In genomic region chr16:46895399-46896313, GRCh38 we compare ENCODE assay signal across 1 cellular context.
TF ChIP-seq lines count a peak whose summit lies in the region.

No MANE protein-coding gene starts in this region.

TF ChIP-seq in HepG2, 621 proteins besides CTCF, POLR2A, EP300 and RAD21 (continued from another document and continues in another):
- TF ChIP-seq, protein P1, sequence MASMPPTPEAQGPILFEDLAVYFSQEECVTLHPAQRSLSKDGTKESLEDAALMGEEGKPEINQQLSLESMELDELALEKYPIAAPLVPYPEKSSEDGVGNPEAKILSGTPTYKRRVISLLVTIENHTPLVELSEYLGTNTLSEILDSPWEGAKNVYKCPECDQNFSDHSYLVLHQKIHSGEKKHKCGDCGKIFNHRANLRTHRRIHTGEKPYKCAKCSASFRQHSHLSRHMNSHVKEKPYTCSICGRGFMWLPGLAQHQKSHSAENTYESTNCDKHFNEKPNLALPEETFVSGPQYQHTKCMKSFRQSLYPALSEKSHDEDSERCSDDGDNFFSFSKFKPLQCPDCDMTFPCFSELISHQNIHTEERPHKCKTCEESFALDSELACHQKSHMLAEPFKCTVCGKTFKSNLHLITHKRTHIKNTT (CRISPR knock-in tag; IDR thresholded peaks at IDR 0.05) = 0 out of 2 replicates have a peak, but pooled peaks have one; percentile 51
- peak; percentile 87 for TF ChIP-seq SPEN (CRISPR knock-in tag; IDR thresholded peaks at IDR 0.05; ENCODE audit: low read depth)
- TF ChIP-seq HNF4G (IDR thresholded peaks at IDR 0.05; ENCODE audit: borderline replicate concordance, low read depth, low read length) = peak; percentile 87
- TF ChIP-seq HNF4G (CRISPR knock-in tag; IDR thresholded peaks at IDR 0.05; ENCODE audit: borderline replicate concordance, low read depth) = peak; percentile 84
- 0 out of 2 replicates have a peak, but pooled peaks have one; percentile 46 for TF ChIP-seq NRL (CRISPR knock-in tag; IDR thresholded peaks at IDR 0.05; ENCODE audit: borderline replicate concordance)
- TF ChIP-seq JUN (CRISPR knock-in tag; IDR thresholded peaks at IDR 0.05) = peak; percentile 13; the same call in 1 of the 2 replicates
- 0 out of 2 replicates have a peak, but pooled peaks have one; percentile 39 for TF ChIP-seq NFKBIZ (CRISPR knock-in tag; IDR thresholded peaks at IDR 0.05)
- peak; percentile 78 for TF ChIP-seq ZNF891 (CRISPR knock-in tag; IDR thresholded peaks at IDR 0.05)
- TF ChIP-seq THYN1 (CRISPR knock-in tag; IDR thresholded peaks at IDR 0.05; ENCODE audit: borderline replicate concordance, low read depth) = no peak
- peak; percentile 72 for TF ChIP-seq ATF1 (CRISPR knock-in tag; IDR thresholded peaks at IDR 0.05)
- TF ChIP-seq ZBTB42 (CRISPR knock-in tag; IDR thresholded peaks at IDR 0.05) = 0 out of 2 replicates have a peak, but pooled peaks have one; percentile 68
- TF ChIP-seq, protein P2, sequence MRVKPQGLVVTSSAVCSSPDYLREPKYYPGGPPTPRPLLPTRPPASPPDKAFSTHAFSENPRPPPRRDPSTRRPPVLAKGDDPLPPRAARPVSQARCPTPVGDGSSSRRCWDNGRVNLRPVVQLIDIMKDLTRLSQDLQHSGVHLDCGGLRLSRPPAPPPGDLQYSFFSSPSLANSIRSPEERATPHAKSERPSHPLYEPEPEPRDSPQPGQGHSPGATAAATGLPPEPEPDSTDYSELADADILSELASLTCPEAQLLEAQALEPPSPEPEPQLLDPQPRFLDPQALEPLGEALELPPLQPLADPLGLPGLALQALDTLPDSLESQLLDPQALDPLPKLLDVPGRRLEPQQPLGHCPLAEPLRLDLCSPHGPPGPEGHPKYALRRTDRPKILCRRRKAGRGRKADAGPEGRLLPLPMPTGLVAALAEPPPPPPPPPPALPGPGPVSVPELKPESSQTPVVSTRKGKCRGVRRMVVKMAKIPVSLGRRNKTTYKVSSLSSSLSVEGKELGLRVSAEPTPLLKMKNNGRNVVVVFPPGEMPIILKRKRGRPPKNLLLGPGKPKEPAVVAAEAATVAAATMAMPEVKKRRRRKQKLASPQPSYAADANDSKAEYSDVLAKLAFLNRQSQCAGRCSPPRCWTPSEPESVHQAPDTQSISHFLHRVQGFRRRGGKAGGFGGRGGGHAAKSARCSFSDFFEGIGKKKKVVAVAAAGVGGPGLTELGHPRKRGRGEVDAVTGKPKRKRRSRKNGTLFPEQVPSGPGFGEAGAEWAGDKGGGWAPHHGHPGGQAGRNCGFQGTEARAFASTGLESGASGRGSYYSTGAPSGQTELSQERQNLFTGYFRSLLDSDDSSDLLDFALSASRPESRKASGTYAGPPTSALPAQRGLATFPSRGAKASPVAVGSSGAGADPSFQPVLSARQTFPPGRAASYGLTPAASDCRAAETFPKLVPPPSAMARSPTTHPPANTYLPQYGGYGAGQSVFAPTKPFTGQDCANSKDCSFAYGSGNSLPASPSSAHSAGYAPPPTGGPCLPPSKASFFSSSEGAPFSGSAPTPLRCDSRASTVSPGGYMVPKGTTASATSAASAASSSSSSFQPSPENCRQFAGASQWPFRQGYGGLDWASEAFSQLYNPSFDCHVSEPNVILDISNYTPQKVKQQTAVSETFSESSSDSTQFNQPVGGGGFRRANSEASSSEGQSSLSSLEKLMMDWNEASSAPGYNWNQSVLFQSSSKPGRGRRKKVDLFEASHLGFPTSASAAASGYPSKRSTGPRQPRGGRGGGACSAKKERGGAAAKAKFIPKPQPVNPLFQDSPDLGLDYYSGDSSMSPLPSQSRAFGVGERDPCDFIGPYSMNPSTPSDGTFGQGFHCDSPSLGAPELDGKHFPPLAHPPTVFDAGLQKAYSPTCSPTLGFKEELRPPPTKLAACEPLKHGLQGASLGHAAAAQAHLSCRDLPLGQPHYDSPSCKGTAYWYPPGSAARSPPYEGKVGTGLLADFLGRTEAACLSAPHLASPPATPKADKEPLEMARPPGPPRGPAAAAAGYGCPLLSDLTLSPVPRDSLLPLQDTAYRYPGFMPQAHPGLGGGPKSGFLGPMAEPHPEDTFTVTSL (CRISPR knock-in tag; IDR thresholded peaks at IDR 0.05; ENCODE audit: borderline replicate concordance) = peak; percentile 96
- TF ChIP-seq SSRP1 (CRISPR knock-in tag; IDR thresholded peaks at IDR 0.05) = peak; percentile 6; the same call in 1 of the 2 replicates
- peak; percentile 81; the same call in 1 of the 2 replicates for TF ChIP-seq ZNF709 (CRISPR knock-in tag; IDR thresholded peaks at IDR 0.05)
- TF ChIP-seq SAFB2 (CRISPR knock-in tag; IDR thresholded peaks at IDR 0.05; ENCODE audit: borderline replicate concordance, low read depth) = peak; percentile 41; the same call in 1 of the 2 replicates
- peak; percentile 60; the same call in 1 of the 2 replicates for TF ChIP-seq ZBTB21 (CRISPR knock-in tag; IDR thresholded peaks at IDR 0.05)
- peak; percentile 90 for TF ChIP-seq TBL1XR1 (IDR thresholded peaks at IDR 0.05; ENCODE audit: borderline replicate concordance, low read length, partially characterized antibody)
- no peak for TF ChIP-seq PHB2 (IDR thresholded peaks at IDR 0.05; ENCODE audit: partially characterized antibody)
- TF ChIP-seq DMAP1 (CRISPR knock-in tag; IDR thresholded peaks at IDR 0.05) = peak; percentile 34; the same call in 1 of the 2 replicates
- TF ChIP-seq PHF21A (CRISPR knock-in tag; IDR thresholded peaks at IDR 0.05) = peak; percentile 98
- peak; percentile 27; the same call in 1 of the 2 replicates for TF ChIP-seq SMC3 (IDR thresholded peaks at IDR 0.05; ENCODE audit: low read length)
- TF ChIP-seq, protein P3, sequence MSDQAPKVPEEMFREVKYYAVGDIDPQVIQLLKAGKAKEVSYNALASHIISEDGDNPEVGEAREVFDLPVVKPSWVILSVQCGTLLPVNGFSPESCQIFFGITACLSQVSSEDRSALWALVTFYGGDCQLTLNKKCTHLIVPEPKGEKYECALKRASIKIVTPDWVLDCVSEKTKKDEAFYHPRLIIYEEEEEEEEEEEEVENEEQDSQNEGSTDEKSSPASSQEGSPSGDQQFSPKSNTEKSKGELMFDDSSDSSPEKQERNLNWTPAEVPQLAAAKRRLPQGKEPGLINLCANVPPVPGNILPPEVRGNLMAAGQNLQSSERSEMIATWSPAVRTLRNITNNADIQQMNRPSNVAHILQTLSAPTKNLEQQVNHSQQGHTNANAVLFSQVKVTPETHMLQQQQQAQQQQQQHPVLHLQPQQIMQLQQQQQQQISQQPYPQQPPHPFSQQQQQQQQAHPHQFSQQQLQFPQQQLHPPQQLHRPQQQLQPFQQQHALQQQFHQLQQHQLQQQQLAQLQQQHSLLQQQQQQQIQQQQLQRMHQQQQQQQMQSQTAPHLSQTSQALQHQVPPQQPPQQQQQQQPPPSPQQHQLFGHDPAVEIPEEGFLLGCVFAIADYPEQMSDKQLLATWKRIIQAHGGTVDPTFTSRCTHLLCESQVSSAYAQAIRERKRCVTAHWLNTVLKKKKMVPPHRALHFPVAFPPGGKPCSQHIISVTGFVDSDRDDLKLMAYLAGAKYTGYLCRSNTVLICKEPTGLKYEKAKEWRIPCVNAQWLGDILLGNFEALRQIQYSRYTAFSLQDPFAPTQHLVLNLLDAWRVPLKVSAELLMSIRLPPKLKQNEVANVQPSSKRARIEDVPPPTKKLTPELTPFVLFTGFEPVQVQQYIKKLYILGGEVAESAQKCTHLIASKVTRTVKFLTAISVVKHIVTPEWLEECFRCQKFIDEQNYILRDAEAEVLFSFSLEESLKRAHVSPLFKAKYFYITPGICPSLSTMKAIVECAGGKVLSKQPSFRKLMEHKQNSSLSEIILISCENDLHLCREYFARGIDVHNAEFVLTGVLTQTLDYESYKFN (CRISPR knock-in tag; conservative IDR thresholded peaks at IDR 0.05) = peak; percentile 96
- TF ChIP-seq CEBPB (IDR thresholded peaks at IDR 0.05; ENCODE audit: borderline replicate concordance, low read depth, low read length) = peak; percentile 49; the same call in 1 of the 2 replicates
- no peak for TF ChIP-seq ZNF513 (CRISPR knock-in tag; conservative IDR thresholded peaks at IDR 0.05)
- peak; percentile 71 for TF ChIP-seq HNF1A (IDR thresholded peaks at IDR 0.05; ENCODE audit: low read depth)
- peak; percentile 87; the same call in 1 of the 2 replicates for TF ChIP-seq HNF1A (CRISPR knock-in tag; IDR thresholded peaks at IDR 0.05; ENCODE audit: borderline replicate concordance)
- no peak for TF ChIP-seq TCF7L2 (IDR thresholded peaks at IDR 0.05; ENCODE audit: low read depth, low read length)
- TF ChIP-seq, protein P4, sequence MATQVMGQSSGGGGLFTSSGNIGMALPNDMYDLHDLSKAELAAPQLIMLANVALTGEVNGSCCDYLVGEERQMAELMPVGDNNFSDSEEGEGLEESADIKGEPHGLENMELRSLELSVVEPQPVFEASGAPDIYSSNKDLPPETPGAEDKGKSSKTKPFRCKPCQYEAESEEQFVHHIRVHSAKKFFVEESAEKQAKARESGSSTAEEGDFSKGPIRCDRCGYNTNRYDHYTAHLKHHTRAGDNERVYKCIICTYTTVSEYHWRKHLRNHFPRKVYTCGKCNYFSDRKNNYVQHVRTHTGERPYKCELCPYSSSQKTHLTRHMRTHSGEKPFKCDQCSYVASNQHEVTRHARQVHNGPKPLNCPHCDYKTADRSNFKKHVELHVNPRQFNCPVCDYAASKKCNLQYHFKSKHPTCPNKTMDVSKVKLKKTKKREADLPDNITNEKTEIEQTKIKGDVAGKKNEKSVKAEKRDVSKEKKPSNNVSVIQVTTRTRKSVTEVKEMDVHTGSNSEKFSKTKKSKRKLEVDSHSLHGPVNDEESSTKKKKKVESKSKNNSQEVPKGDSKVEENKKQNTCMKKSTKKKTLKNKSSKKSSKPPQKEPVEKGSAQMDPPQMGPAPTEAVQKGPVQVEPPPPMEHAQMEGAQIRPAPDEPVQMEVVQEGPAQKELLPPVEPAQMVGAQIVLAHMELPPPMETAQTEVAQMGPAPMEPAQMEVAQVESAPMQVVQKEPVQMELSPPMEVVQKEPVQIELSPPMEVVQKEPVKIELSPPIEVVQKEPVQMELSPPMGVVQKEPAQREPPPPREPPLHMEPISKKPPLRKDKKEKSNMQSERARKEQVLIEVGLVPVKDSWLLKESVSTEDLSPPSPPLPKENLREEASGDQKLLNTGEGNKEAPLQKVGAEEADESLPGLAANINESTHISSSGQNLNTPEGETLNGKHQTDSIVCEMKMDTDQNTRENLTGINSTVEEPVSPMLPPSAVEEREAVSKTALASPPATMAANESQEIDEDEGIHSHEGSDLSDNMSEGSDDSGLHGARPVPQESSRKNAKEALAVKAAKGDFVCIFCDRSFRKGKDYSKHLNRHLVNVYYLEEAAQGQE (IDR thresholded peaks at IDR 0.05; ENCODE audit: borderline replicate concordance in 1 of 2, low read depth in 1 of 2, low read length in 2 of 2) = peak in 1 of 2 experiments; percentile 63; a peak in 1 of 4 replicates
